Comparison of ENCODE assay signal across 1 cellular context in genomic region chr17:81514485-81514734, GRCh38.
TF ChIP-seq lines count a peak whose summit lies in the region.

No MANE protein-coding gene starts in this region.

TF ChIP-seq in HepG2, 621 proteins besides CTCF, POLR2A, EP300 and RAD21 (continues in another document):
- TF ChIP-seq ZNF317 (CRISPR knock-in tag; IDR thresholded peaks at IDR 0.05), result no peak
- no peak for TF ChIP-seq SALL2 (CRISPR knock-in tag; IDR thresholded peaks at IDR 0.05)
- no peak for TF ChIP-seq SRY (CRISPR knock-in tag; IDR thresholded peaks at IDR 0.05)
- no peak for TF ChIP-seq SMARCC2 (IDR thresholded peaks at IDR 0.05)
- no peak for TF ChIP-seq ADNP (CRISPR knock-in tag; IDR thresholded peaks at IDR 0.05)
- no peak for TF ChIP-seq DPF2 (CRISPR knock-in tag; IDR thresholded peaks at IDR 0.05; ENCODE audit: borderline replicate concordance, low read depth)
- TF ChIP-seq MED13 (CRISPR knock-in tag; IDR thresholded peaks at IDR 0.05), result no peak
- TF ChIP-seq ZFX (CRISPR knock-in tag; IDR thresholded peaks at IDR 0.05; ENCODE audit: low read depth), result no peak
- TF ChIP-seq ZNF576 (CRISPR knock-in tag; IDR thresholded peaks at IDR 0.05), result no peak
- TF ChIP-seq ELF3 (CRISPR knock-in tag; IDR thresholded peaks at IDR 0.05), result peak; percentile 54; the same call in 1 of the 2 replicates
- TF ChIP-seq ZNF703 (CRISPR knock-in tag; IDR thresholded peaks at IDR 0.05; ENCODE audit: borderline replicate concordance), result no peak
- no peak for TF ChIP-seq CREBL2 (CRISPR knock-in tag; IDR thresholded peaks at IDR 0.05; ENCODE audit: borderline replicate concordance)
- TF ChIP-seq, protein P1, sequence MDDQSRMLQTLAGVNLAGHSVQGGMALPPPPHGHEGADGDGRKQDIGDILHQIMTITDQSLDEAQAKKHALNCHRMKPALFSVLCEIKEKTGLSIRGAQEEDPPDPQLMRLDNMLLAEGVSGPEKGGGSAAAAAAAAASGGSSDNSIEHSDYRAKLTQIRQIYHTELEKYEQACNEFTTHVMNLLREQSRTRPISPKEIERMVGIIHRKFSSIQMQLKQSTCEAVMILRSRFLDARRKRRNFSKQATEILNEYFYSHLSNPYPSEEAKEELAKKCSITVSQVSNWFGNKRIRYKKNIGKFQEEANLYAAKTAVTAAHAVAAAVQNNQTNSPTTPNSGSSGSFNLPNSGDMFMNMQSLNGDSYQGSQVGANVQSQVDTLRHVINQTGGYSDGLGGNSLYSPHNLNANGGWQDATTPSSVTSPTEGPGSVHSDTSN (CRISPR knock-in tag; IDR thresholded peaks at IDR 0.05; ENCODE audit: borderline replicate concordance), result no peak
- no peak for TF ChIP-seq MYC (CRISPR knock-in tag; IDR thresholded peaks at IDR 0.05; ENCODE audit: borderline replicate concordance)
- no peak for TF ChIP-seq CSRNP1 (CRISPR knock-in tag; IDR thresholded peaks at IDR 0.05)
- TF ChIP-seq, protein P2, sequence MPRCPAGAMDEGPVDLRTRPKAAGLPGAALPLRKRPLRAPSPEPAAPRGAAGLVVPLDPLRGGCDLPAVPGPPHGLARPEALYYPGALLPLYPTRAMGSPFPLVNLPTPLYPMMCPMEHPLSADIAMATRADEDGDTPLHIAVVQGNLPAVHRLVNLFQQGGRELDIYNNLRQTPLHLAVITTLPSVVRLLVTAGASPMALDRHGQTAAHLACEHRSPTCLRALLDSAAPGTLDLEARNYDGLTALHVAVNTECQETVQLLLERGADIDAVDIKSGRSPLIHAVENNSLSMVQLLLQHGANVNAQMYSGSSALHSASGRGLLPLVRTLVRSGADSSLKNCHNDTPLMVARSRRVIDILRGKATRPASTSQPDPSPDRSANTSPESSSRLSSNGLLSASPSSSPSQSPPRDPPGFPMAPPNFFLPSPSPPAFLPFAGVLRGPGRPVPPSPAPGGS (CRISPR knock-in tag; IDR thresholded peaks at IDR 0.05), result no peak
- TF ChIP-seq TRIM24 (CRISPR knock-in tag; IDR thresholded peaks at IDR 0.05), result no peak
- no peak for TF ChIP-seq ZNF160 (CRISPR knock-in tag; IDR thresholded peaks at IDR 0.05)
- TF ChIP-seq, protein P3, sequence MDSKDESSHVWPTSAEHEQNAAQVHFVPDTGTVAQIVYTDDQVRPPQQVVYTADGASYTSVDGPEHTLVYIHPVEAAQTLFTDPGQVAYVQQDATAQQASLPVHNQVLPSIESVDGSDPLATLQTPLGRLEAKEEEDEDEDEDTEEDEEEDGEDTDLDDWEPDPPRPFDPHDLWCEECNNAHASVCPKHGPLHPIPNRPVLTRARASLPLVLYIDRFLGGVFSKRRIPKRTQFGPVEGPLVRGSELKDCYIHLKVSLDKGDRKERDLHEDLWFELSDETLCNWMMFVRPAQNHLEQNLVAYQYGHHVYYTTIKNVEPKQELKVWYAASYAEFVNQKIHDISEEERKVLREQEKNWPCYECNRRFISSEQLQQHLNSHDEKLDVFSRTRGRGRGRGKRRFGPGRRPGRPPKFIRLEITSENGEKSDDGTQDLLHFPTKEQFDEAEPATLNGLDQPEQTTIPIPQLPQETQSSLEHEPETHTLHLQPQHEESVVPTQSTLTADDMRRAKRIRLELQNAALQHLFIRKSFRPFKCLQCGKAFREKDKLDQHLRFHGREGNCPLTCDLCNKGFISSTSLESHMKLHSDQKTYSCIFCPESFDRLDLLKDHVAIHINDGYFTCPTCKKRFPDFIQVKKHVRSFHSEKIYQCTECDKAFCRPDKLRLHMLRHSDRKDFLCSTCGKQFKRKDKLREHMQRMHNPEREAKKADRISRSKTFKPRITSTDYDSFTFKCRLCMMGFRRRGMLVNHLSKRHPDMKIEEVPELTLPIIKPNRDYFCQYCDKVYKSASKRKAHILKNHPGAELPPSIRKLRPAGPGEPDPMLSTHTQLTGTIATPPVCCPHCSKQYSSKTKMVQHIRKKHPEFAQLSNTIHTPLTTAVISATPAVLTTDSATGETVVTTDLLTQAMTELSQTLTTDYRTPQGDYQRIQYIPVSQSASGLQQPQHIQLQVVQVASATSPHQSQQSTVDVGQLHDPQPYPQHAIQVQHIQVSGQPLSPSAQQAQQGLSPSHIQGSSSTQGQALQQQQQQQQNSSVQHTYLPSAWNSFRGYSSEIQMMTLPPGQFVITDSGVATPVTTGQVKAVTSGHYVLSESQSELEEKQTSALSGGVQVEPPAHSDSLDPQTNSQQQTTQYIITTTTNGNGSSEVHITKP (CRISPR knock-in tag; IDR thresholded peaks at IDR 0.05; ENCODE audit: low read depth), result 0 out of 2 replicates have a peak, but pooled peaks have one; percentile 6
- TF ChIP-seq SALL1 (CRISPR knock-in tag; IDR thresholded peaks at IDR 0.05), result no peak; the same call in 1 of the 2 replicates
- TF ChIP-seq NONO (IDR thresholded peaks at IDR 0.05), result no peak
- no peak for TF ChIP-seq NONO (CRISPR knock-in tag; conservative IDR thresholded peaks at IDR 0.05)
- no peak for TF ChIP-seq YEATS4 (CRISPR knock-in tag; IDR thresholded peaks at IDR 0.05; ENCODE audit: borderline replicate concordance)
- TF ChIP-seq ZFAT (CRISPR knock-in tag; conservative IDR thresholded peaks at IDR 0.05), result no peak
- TF ChIP-seq ZNF607 (CRISPR knock-in tag; IDR thresholded peaks at IDR 0.05; ENCODE audit: borderline replicate concordance), result no peak
- no peak; the same call in 1 of the 2 replicates for TF ChIP-seq HINFP (CRISPR knock-in tag; IDR thresholded peaks at IDR 0.05; ENCODE audit: low read depth)
- no peak for TF ChIP-seq SAP130 (CRISPR knock-in tag; IDR thresholded peaks at IDR 0.05; ENCODE audit: low read depth)
- TF ChIP-seq, protein P4, sequence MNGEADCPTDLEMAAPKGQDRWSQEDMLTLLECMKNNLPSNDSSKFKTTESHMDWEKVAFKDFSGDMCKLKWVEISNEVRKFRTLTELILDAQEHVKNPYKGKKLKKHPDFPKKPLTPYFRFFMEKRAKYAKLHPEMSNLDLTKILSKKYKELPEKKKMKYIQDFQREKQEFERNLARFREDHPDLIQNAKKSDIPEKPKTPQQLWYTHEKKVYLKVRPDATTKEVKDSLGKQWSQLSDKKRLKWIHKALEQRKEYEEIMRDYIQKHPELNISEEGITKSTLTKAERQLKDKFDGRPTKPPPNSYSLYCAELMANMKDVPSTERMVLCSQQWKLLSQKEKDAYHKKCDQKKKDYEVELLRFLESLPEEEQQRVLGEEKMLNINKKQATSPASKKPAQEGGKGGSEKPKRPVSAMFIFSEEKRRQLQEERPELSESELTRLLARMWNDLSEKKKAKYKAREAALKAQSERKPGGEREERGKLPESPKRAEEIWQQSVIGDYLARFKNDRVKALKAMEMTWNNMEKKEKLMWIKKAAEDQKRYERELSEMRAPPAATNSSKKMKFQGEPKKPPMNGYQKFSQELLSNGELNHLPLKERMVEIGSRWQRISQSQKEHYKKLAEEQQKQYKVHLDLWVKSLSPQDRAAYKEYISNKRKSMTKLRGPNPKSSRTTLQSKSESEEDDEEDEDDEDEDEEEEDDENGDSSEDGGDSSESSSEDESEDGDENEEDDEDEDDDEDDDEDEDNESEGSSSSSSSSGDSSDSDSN (CRISPR knock-in tag; IDR thresholded peaks at IDR 0.05), result no peak
- TF ChIP-seq, protein P5, sequence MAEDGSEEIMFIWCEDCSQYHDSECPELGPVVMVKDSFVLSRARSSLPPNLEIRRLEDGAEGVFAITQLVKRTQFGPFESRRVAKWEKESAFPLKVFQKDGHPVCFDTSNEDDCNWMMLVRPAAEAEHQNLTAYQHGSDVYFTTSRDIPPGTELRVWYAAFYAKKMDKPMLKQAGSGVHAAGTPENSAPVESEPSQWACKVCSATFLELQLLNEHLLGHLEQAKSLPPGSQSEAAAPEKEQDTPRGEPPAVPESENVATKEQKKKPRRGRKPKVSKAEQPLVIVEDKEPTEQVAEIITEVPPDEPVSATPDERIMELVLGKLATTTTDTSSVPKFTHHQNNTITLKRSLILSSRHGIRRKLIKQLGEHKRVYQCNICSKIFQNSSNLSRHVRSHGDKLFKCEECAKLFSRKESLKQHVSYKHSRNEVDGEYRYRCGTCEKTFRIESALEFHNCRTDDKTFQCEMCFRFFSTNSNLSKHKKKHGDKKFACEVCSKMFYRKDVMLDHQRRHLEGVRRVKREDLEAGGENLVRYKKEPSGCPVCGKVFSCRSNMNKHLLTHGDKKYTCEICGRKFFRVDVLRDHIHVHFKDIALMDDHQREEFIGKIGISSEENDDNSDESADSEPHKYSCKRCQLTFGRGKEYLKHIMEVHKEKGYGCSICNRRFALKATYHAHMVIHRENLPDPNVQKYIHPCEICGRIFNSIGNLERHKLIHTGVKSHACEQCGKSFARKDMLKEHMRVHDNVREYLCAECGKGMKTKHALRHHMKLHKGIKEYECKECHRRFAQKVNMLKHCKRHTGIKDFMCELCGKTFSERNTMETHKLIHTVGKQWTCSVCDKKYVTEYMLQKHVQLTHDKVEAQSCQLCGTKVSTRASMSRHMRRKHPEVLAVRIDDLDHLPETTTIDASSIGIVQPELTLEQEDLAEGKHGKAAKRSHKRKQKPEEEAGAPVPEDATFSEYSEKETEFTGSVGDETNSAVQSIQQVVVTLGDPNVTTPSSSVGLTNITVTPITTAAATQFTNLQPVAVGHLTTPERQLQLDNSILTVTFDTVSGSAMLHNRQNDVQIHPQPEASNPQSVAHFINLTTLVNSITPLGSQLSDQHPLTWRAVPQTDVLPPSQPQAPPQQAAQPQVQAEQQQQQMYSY (CRISPR knock-in tag; IDR thresholded peaks at IDR 0.05), result no peak
- no peak for TF ChIP-seq ZNF12 (CRISPR knock-in tag; IDR thresholded peaks at IDR 0.05)
- TF ChIP-seq ZNF83 (CRISPR knock-in tag; IDR thresholded peaks at IDR 0.05; ENCODE audit: borderline replicate concordance), result no peak
- no peak for TF ChIP-seq KDM1A (CRISPR knock-in tag; IDR thresholded peaks at IDR 0.05)
- no peak for TF ChIP-seq NFRKB (IDR thresholded peaks at IDR 0.05)
- no peak for TF ChIP-seq SP4 (CRISPR knock-in tag; IDR thresholded peaks at IDR 0.05)
- TF ChIP-seq ZNF432 (CRISPR knock-in tag; IDR thresholded peaks at IDR 0.05; ENCODE audit: borderline replicate concordance), result no peak
- TF ChIP-seq ZNF652 (CRISPR knock-in tag; IDR thresholded peaks at IDR 0.05; ENCODE audit: borderline replicate concordance, low read depth), result no peak
- 0 out of 2 replicates have a peak, but pooled peaks have one; percentile 14 for TF ChIP-seq BHLHE40 (IDR thresholded peaks at IDR 0.05; ENCODE audit: low read length)
- no peak for TF ChIP-seq SP1 (IDR thresholded peaks at IDR 0.05)
- no peak for TF ChIP-seq SP1 (CRISPR knock-in tag; IDR thresholded peaks at IDR 0.05)
- no peak for TF ChIP-seq HHEX (CRISPR knock-in tag; IDR thresholded peaks at IDR 0.05)
- TF ChIP-seq, protein P6, sequence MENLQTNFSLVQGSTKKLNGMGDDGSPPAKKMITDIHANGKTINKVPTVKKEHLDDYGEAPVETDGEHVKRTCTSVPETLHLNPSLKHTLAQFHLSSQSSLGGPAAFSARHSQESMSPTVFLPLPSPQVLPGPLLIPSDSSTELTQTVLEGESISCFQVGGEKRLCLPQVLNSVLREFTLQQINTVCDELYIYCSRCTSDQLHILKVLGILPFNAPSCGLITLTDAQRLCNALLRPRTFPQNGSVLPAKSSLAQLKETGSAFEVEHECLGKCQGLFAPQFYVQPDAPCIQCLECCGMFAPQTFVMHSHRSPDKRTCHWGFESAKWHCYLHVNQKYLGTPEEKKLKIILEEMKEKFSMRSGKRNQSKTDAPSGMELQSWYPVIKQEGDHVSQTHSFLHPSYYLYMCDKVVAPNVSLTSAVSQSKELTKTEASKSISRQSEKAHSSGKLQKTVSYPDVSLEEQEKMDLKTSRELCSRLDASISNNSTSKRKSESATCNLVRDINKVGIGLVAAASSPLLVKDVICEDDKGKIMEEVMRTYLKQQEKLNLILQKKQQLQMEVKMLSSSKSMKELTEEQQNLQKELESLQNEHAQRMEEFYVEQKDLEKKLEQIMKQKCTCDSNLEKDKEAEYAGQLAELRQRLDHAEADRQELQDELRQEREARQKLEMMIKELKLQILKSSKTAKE (CRISPR knock-in tag; IDR thresholded peaks at IDR 0.05; ENCODE audit: borderline replicate concordance), result no peak
- TF ChIP-seq HDAC6 (IDR thresholded peaks at IDR 0.05; ENCODE audit: low read depth, low read length), result no peak
- no peak for TF ChIP-seq ARID2 (CRISPR knock-in tag; IDR thresholded peaks at IDR 0.05; ENCODE audit: borderline replicate concordance)
- TF ChIP-seq ZNF230 (CRISPR knock-in tag; IDR thresholded peaks at IDR 0.05), result no peak
- no peak for TF ChIP-seq GLI4 (CRISPR knock-in tag; IDR thresholded peaks at IDR 0.05; ENCODE audit: borderline replicate concordance)
- no peak for TF ChIP-seq RXRB (CRISPR knock-in tag; IDR thresholded peaks at IDR 0.05; ENCODE audit: borderline replicate concordance)
- TF ChIP-seq ZNF337 (CRISPR knock-in tag; IDR thresholded peaks at IDR 0.05; ENCODE audit: borderline replicate concordance, low read depth), result no peak
